1 cellular context compared by ENCODE assay signal in genomic region chr17:67992541-67993152, GRCh38.
TF ChIP-seq lines count a peak whose summit lies in the region.

No MANE protein-coding gene starts in this region.

TF ChIP-seq in HepG2, 621 proteins besides CTCF, POLR2A, EP300 and RAD21 (continued from another document and continues in another):
- TF ChIP-seq, protein P1, sequence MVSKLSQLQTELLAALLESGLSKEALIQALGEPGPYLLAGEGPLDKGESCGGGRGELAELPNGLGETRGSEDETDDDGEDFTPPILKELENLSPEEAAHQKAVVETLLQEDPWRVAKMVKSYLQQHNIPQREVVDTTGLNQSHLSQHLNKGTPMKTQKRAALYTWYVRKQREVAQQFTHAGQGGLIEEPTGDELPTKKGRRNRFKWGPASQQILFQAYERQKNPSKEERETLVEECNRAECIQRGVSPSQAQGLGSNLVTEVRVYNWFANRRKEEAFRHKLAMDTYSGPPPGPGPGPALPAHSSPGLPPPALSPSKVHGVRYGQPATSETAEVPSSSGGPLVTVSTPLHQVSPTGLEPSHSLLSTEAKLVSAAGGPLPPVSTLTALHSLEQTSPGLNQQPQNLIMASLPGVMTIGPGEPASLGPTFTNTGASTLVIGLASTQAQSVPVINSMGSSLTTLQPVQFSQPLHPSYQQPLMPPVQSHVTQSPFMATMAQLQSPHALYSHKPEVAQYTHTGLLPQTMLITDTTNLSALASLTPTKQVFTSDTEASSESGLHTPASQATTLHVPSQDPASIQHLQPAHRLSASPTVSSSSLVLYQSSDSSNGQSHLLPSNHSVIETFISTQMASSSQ (IDR thresholded peaks at IDR 0.05; ENCODE audit: low read depth), result no peak
- TF ChIP-seq, protein P1 (CRISPR knock-in tag; IDR thresholded peaks at IDR 0.05; ENCODE audit: borderline replicate concordance), result peak; percentile 42; the same call in 1 of the 2 replicates
- TF ChIP-seq SIN3A (IDR thresholded peaks at IDR 0.05; ENCODE audit: borderline replicate concordance, low read depth, low read length) (0 out of 2 replicates have a peak, but pooled peaks have one; percentile 35), ZNF501 (CRISPR knock-in tag; IDR thresholded peaks at IDR 0.05) (peak; percentile 64; the same call in 1 of the 2 replicates), ZNF350 (CRISPR knock-in tag; IDR thresholded peaks at IDR 0.05; ENCODE audit: borderline replicate concordance, low read depth) (peak; percentile 41; the same call in 1 of the 2 replicates), KAT7 (CRISPR knock-in tag; IDR thresholded peaks at IDR 0.05; ENCODE audit: borderline replicate concordance) (peak; percentile 18; the same call in 1 of the 2 replicates), ZNF543 (CRISPR knock-in tag; IDR thresholded peaks at IDR 0.05) (0 out of 2 replicates have a peak, but pooled peaks have one; percentile 16), ZNF580 (CRISPR knock-in tag; IDR thresholded peaks at IDR 0.05; ENCODE audit: borderline replicate concordance, low read depth) (peak; percentile 62; the same call in 1 of the 2 replicates), ZNF781 (CRISPR knock-in tag; IDR thresholded peaks at IDR 0.05; ENCODE audit: borderline replicate concordance, not compliant biosample characterization) (peak; percentile 33), HOXA3 (CRISPR knock-in tag; IDR thresholded peaks at IDR 0.05) (no peak), ZBTB20 (CRISPR knock-in tag; IDR thresholded peaks at IDR 0.05; ENCODE audit: borderline replicate concordance, low read depth) (0 out of 2 replicates have a peak, but pooled peaks have one; percentile 4), PAWR (CRISPR knock-in tag; IDR thresholded peaks at IDR 0.05; ENCODE audit: borderline replicate concordance) (0 out of 2 replicates have a peak, but pooled peaks have one; percentile 71), BORCS8-MEF2B (CRISPR knock-in tag; IDR thresholded peaks at IDR 0.05) (peak; percentile 2; the same call in 1 of the 2 replicates), ZFP90 (CRISPR knock-in tag; IDR thresholded peaks at IDR 0.05; ENCODE audit: borderline replicate concordance) (peak; percentile 50; the same call in 1 of the 2 replicates), ZNF766 (CRISPR knock-in tag; IDR thresholded peaks at IDR 0.05; ENCODE audit: borderline replicate concordance) (peak; percentile 22; the same call in 1 of the 2 replicates), NFYB (CRISPR knock-in tag; IDR thresholded peaks at IDR 0.05) (no peak), MEF2D (CRISPR knock-in tag; IDR thresholded peaks at IDR 0.05) (0 out of 2 replicates have a peak, but pooled peaks have one; percentile 49), ZMYM2 (CRISPR knock-in tag; IDR thresholded peaks at IDR 0.05) (0 out of 2 replicates have a peak, but pooled peaks have one; percentile 11), ZNF34 (CRISPR knock-in tag; IDR thresholded peaks at IDR 0.05; ENCODE audit: borderline replicate concordance) (0 out of 2 replicates have a peak, but pooled peaks have one; percentile 49), RBM39 (IDR thresholded peaks at IDR 0.05; ENCODE audit: low read depth, low read length, poor library complexity, severe bottlenecking) (no peak), EED (CRISPR knock-in tag; IDR thresholded peaks at IDR 0.05) (peak; percentile 90; the same call in 1 of the 2 replicates), ZNF746 (CRISPR knock-in tag; IDR thresholded peaks at IDR 0.05) (peak; percentile 31; the same call in 1 of the 2 replicates), ELK4 (CRISPR knock-in tag; IDR thresholded peaks at IDR 0.05; ENCODE audit: borderline replicate concordance) (no peak), PAXIP1 (CRISPR knock-in tag; conservative IDR thresholded peaks at IDR 0.05) (0 out of 2 replicates have a peak, but pooled peaks have one; percentile 36), ZNF775 (CRISPR knock-in tag; IDR thresholded peaks at IDR 0.05; ENCODE audit: borderline replicate concordance) (0 out of 2 replicates have a peak, but pooled peaks have one; percentile 48), SSRP1 (CRISPR knock-in tag; IDR thresholded peaks at IDR 0.05) (0 out of 2 replicates have a peak, but pooled peaks have one; percentile 17), ZNF256 (CRISPR knock-in tag; conservative IDR thresholded peaks at IDR 0.05) (0 out of 2 replicates have a peak, but pooled peaks have one; percentile 57), HNRNPL (IDR thresholded peaks at IDR 0.05; ENCODE audit: low read depth, low read length) (0 out of 2 replicates have a peak, but pooled peaks have one; percentile 17), ZNF264 (CRISPR knock-in tag; IDR thresholded peaks at IDR 0.05) (0 out of 2 replicates have a peak, but pooled peaks have one; percentile 19), ZNF678 (CRISPR knock-in tag; IDR thresholded peaks at IDR 0.05) (0 out of 2 replicates have a peak, but pooled peaks have one; percentile 52)
- TF ChIP-seq, protein P2, sequence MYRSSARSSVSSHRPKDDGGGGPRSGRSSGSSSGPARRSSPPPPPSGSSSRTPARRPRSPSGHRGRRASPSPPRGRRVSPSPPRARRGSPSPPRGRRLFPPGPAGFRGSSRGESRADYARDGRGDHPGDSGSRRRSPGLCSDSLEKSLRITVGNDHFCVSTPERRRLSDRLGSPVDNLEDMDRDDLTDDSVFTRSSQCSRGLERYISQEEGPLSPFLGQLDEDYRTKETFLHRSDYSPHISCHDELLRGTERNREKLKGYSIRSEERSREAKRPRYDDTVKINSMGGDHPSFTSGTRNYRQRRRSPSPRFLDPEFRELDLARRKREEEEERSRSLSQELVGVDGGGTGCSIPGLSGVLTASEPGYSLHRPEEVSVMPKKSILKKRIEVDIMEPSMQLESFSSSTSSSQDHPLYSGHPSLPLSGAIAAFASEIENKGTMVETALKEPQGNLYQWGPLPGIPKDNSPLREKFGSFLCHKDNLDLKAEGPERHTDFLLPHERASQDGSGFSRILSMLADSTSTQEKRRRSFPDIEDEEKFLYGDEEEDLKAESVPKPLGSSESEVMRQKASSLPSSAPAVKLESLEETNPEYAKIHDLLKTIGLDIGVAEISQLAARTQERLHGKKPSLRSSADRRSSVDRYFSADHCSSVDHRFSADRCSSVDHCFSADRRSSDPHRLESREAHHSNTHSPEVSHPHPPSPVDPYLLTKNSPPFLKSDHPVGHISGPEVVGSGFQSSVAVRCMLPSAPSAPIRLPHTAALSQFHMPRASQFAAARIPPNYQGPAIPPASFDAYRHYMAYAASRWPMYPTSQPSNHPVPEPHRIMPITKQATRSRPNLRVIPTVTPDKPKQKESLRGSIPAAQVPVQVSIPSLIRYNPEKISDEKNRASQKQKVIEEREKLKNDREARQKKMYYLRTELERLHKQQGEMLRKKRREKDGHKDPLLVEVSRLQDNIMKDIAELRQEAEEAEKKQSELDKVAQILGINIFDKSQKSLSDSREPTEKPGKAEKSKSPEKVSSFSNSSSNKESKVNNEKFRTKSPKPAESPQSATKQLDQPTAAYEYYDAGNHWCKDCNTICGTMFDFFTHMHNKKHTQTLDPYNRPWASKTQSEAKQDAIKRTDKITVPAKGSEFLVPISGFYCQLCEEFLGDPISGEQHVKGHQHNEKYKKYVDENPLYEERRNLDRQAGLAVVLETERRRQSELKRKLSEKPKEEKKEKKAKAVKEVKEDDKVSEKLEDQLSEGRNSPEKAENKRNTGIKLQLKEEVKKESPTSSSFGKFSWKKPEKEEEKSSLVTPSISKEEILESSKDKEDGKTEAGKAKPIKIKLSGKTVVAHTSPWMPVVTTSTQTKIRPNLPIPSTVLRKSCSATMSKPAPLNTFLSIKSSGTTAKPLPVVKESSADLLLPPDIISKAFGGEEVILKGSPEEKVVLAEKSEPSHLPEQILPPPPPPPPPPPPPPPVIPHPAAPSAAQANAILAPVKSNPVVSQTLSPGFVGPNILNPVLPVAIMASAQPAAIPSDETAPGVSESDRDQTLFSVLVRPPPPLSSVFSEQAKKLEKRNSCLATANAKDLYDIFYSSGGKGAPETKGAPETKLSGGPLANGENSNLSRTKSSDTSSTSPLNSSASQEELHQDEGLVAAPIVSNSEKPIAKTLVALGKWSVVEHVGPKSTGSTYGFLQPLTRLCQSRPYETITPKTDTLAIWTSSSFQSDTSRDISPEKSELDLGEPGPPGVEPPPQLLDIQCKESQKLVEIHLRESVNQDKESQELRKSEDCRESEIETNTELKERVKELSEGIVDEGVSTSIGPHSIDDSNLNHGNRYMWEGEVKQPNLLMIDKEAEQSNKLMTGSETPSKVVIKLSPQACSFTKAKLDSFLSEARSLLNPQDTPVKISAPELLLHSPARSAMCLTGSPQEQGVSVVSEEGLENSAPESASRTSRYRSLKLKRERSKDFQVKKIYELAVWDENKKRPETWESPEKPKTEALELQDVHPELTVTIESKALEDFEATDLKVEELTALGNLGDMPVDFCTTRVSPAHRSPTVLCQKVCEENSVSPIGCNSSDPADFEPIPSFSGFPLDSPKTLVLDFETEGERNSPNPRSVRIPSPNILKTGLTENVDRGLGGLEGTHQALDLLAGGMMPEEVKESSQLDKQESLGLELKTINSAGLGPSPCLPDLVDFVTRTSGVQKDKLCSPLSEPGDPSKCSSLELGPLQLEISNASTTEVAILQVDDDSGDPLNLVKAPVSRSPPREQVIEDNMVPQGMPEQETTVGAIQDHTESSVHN (CRISPR knock-in tag; IDR thresholded peaks at IDR 0.05), result 0 out of 2 replicates have a peak, but pooled peaks have one; percentile 29
- TF ChIP-seq, protein P3, sequence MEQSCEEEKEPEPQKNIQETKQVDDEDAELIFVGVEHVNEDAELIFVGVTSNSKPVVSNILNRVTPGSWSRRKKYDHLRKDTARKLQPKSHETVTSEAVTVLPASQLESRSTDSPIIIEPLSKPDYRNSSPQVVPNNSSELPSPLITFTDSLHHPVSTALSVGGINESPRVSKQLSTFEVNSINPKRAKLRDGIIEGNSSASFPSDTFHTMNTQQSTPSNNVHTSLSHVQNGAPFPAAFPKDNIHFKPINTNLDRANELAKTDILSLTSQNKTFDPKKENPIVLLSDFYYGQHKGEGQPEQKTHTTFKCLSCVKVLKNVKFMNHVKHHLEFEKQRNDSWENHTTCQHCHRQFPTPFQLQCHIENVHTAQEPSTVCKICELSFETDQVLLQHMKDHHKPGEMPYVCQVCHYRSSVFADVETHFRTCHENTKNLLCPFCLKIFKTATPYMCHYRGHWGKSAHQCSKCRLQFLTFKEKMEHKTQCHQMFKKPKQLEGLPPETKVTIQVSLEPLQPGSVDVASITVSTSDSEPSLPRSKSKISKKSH (CRISPR knock-in tag; IDR thresholded peaks at IDR 0.05; ENCODE audit: borderline replicate concordance), result no peak
- TF ChIP-seq, protein P4, sequence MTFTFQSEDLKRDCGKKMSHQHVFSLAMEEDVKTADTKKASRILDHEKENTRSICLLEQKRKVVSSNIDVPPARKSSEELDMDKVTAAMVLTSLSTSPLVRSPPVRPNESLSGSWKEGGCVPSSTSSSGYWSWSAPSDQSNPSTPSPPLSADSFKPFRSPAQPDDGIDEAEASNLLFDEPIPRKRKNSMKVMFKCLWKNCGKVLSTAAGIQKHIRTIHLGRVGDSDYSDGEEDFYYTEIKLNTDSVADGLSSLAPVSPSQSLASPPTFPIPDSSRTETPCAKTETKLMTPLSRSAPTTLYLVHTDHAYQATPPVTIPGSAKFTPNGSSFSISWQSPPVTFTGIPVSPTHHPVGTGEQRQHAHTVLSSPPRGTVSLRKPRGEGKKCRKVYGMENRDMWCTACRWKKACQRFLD (CRISPR knock-in tag; IDR thresholded peaks at IDR 0.05; ENCODE audit: borderline replicate concordance), result peak; percentile 84; the same call in 1 of the 2 replicates
